Comparison of ENCODE assay signal across 32 cellular contexts in the genomic region with DNA sequence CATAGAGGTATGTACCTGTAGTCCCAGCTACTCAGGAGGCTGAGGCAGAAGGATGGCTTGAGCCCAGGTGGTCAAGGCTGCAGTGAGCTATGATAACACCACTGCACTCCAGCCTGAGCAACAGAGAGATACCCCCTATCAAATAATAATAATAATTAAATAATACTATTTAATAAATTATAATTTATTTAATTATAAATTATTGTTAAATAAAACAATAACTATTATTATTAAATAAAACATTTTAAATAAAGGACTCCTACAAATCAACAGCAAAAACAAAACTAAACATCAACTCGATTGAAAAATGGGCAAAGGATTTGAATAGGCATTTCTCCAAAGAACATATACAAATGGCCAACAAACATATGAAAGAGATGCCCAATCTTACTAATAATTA.
"Had no signal": no experiment of that assay in that cellular context is flagged by ENCODE, and none has a peak within 500 bp of the region (broad histone marks: within the 10 kb centered on the region; RNA-seq: fewer than 3 reads in every experiment).

No MANE protein-coding gene starts in this region.

- H3K4me3 Mint-ChIP-seq: activated B cell treated with CpG ODN at 0.5 μM for 24 hours; activated CD8-positive, alpha-beta memory T cell treated with anti-CD3 and anti-CD28 coated beads, Interleukin-2, amount 10 ng/mL, durations not matched to agents 7 days and 5 days; activated CD8-positive, alpha-beta T cell treated with anti-CD3 and anti-CD28 coated beads, Interleukin-2, amount 10 ng/mL, durations not matched to agents 7 days and 5 days; activated naive CD4-positive, alpha-beta T cell treated with anti-CD3 and anti-CD28 coated beads for 36 hours; activated naive CD4-positive, alpha-beta T cell treated with anti-CD3 and anti-CD28 coated beads, Interleukin-2, amount 50 U/mL, for 24 hours; activated naive CD8-positive, alpha-beta T cell treated with anti-CD3 and anti-CD28 coated beads for 36 hours; activated naive CD8-positive, alpha-beta T cell treated with anti-CD3 and anti-CD28 coated beads, Interleukin-2, amount 50 U/mL, for 24 hours; activated T-helper 1 cell treated with anti-CD3 and anti-CD28 coated beads, Interleukin-12 subunit alpha, Interleukin-12 subunit beta, Interleukin-2, Interleukin-4 antibody, amounts not matched to agents 30 ng/mL and 10 ng/mL and 1 ng/mL, durations not matched to agents 14 hours and 24 hours and 36 hours had no signal

- H3K36me3 ChIP-seq: adrenal gland, colonic mucosa, gastrocnemius medialis had no signal

- H3K27me3 ChIP-seq: adrenal gland, body of pancreas, colonic mucosa, gastrocnemius medialis, heart left ventricle had no signal

- H3K27ac Mint-ChIP-seq: activated B cell treated with CpG ODN at 0.5 μM for 24 hours; activated CD8-positive, alpha-beta memory T cell treated with anti-CD3 and anti-CD28 coated beads, Interleukin-2, amount 10 ng/mL, durations not matched to agents 7 days and 5 days; activated CD8-positive, alpha-beta T cell treated with anti-CD3 and anti-CD28 coated beads, Interleukin-2, amount 10 ng/mL, durations not matched to agents 7 days and 5 days; activated naive CD4-positive, alpha-beta T cell treated with anti-CD3 and anti-CD28 coated beads for 36 hours; activated naive CD4-positive, alpha-beta T cell treated with anti-CD3 and anti-CD28 coated beads, Interleukin-2, amount 50 U/mL, for 24 hours; activated naive CD8-positive, alpha-beta T cell treated with anti-CD3 and anti-CD28 coated beads for 36 hours; activated naive CD8-positive, alpha-beta T cell treated with anti-CD3 and anti-CD28 coated beads, Interleukin-2, amount 50 U/mL, for 24 hours; activated T-helper 1 cell treated with anti-CD3 and anti-CD28 coated beads, Interleukin-12 subunit alpha, Interleukin-12 subunit beta, Interleukin-2, Interleukin-4 antibody, amounts not matched to agents 30 ng/mL and 10 ng/mL and 1 ng/mL, durations not matched to agents 14 hours and 24 hours and 36 hours; activated T-helper 2 cell treated with anti-CD3 and anti-CD28 coated beads, Interferon-gamma antibody, Interleukin-2, Interleukin-4, amounts not matched to agents 10 μg/mL and 5 μg/mL and 100 μg/mL, durations not matched to agents 14 hours and 24 hours and 36 hours had no signal

- H3K4me1 ChIP-seq: adrenal gland, body of pancreas, colonic mucosa, gastrocnemius medialis, heart left ventricle had no signal

- H3K27me3 Mint-ChIP-seq: activated B cell treated with CpG ODN at 0.5 μM for 24 hours; activated CD8-positive, alpha-beta memory T cell treated with anti-CD3 and anti-CD28 coated beads, Interleukin-2, amount 10 ng/mL, durations not matched to agents 7 days and 5 days; activated naive CD4-positive, alpha-beta T cell treated with anti-CD3 and anti-CD28 coated beads, Interleukin-2, amount 50 U/mL, for 24 hours; activated naive CD8-positive, alpha-beta T cell treated with anti-CD3 and anti-CD28 coated beads for 36 hours; activated naive CD8-positive, alpha-beta T cell treated with anti-CD3 and anti-CD28 coated beads, Interleukin-2, amount 50 U/mL, for 24 hours had no signal

- H3K27ac ChIP-seq: adrenal gland, body of pancreas, colonic mucosa, gastrocnemius medialis, heart left ventricle, VCaP had no signal

- H3K9me3 Mint-ChIP-seq: activated B cell treated with CpG ODN at 0.5 μM for 24 hours; activated T-helper 1 cell treated with anti-CD3 and anti-CD28 coated beads, Interleukin-12 subunit alpha, Interleukin-12 subunit beta, Interleukin-2, Interleukin-4 antibody, amounts not matched to agents 30 ng/mL and 10 ng/mL and 1 ng/mL, durations not matched to agents 14 hours and 24 hours and 36 hours; activated T-helper 2 cell treated with anti-CD3 and anti-CD28 coated beads, Interferon-gamma antibody, Interleukin-2, Interleukin-4, amounts not matched to agents 10 μg/mL and 5 μg/mL and 100 μg/mL, durations not matched to agents 14 hours and 24 hours and 36 hours had no signal

- H3K4me3 ChIP-seq: adrenal gland, body of pancreas, colonic mucosa, gastrocnemius medialis, heart left ventricle had no signal

- H3K4me1 Mint-ChIP-seq: activated B cell treated with CpG ODN at 0.5 μM for 24 hours; activated CD8-positive, alpha-beta memory T cell treated with anti-CD3 and anti-CD28 coated beads, Interleukin-2, amount 10 ng/mL, durations not matched to agents 7 days and 5 days; activated naive CD4-positive, alpha-beta T cell treated with anti-CD3 and anti-CD28 coated beads, Interleukin-2, amount 50 U/mL, for 24 hours; activated naive CD8-positive, alpha-beta T cell treated with anti-CD3 and anti-CD28 coated beads for 36 hours; activated naive CD8-positive, alpha-beta T cell treated with anti-CD3 and anti-CD28 coated beads, Interleukin-2, amount 50 U/mL, for 24 hours had no signal

- H3K9me3 ChIP-seq: adrenal gland, body of pancreas, colonic mucosa, gastrocnemius medialis, heart left ventricle had no signal

- ATAC-seq: activated CD4-positive, CD25-positive, alpha-beta regulatory T cell treated with anti-CD3 and anti-CD28 coated beads, Interleukin-2, amount 50 U/mL, for 24 hours; activated CD8-positive, alpha-beta memory T cell treated with anti-CD3 and anti-CD28 coated beads, Interleukin-2, amount 10 ng/mL, durations not matched to agents 7 days and 5 days; activated CD8-positive, alpha-beta T cell treated with anti-CD3 and anti-CD28 coated beads, Interleukin-2, amount 10 ng/mL, durations not matched to agents 7 days and 5 days; activated naive CD8-positive, alpha-beta T cell treated with anti-CD3 and anti-CD28 coated beads, Interleukin-2, amount 50 U/mL, for 24 hours; body of pancreas; esophagus mucosa; gastrocnemius medialis; heart left ventricle had no signal

- DNase-seq: activated B cell treated with CpG ODN at 0.5 μM for 24 hours; activated CD4-positive, alpha-beta T cell treated with anti-CD3 and anti-CD28 coated beads for 48 hours; activated CD4-positive, alpha-beta T cell treated with anti-CD3 and anti-CD28 coated beads, Interleukin-2, amount 50 U/mL, for 1 hour; activated CD4-positive, alpha-beta T cell treated with anti-CD3 and anti-CD28 coated beads, Interleukin-2, amount 50 U/mL, for 48 hours; activated CD8-positive, alpha-beta memory T cell treated with anti-CD3 and anti-CD28 coated beads, Interleukin-2, amount 10 ng/mL, durations not matched to agents 7 days and 5 days; activated CD8-positive, alpha-beta memory T cell treated with anti-CD3 and anti-CD28 coated beads, Interleukin-2, amount 50 U/mL, for 4 hours; activated CD8-positive, alpha-beta T cell treated with anti-CD3 and anti-CD28 coated beads, Interleukin-2, amount 10 ng/mL, durations not matched to agents 7 days and 5 days; activated effector memory CD4-positive, alpha-beta T cell treated with anti-CD3 and anti-CD28 coated beads, Interleukin-2, amount 50 U/mL, for 16 hours; activated naive CD4-positive, alpha-beta T cell treated with anti-CD3 and anti-CD28 coated beads for 36 hours; activated naive CD8-positive, alpha-beta T cell treated with anti-CD3 and anti-CD28 coated beads for 36 hours; activated naive CD8-positive, alpha-beta T cell treated with anti-CD3 and anti-CD28 coated beads, Interleukin-2, amount 50 U/mL, for 24 hours; activated T-cell treated with anti-CD3 and anti-CD28 coated beads, Interleukin-2, amount 50 U/mL, for 1 hour; activated T-cell treated with anti-CD3 and anti-CD28 coated beads, Interleukin-2, amount 50 U/mL, for 48 hours; adrenal gland; amygdala; aorta; body of pancreas; caudate nucleus; colonic mucosa; effector CD8-positive, alpha-beta T cell; foreskin fibroblast; gastrocnemius medialis; glutamatergic neuron; heart left ventricle; T-helper 1 cell; T-helper 2 cell had no signal
